In genomic region chr2:32357545-32358482, GRCh38 we compare ENCODE assay signal across 7 cellular contexts. TPM values are rescaled to one million over a fixed set of nuclear protein-coding genes. Genes with fewer than 3 reads are reported as not detected.
A peak's percentile ranks its signal among the peaks of the same experiment; 100 is the strongest.
DNase-seq lines count a peak whose midpoint lies in the region; ATAC-seq and TF ChIP-seq lines count a peak whose summit lies in the region.

No MANE protein-coding gene starts in this region.

- H3K27ac ChIP-seq in PC-3 (ENCODE audit: low read length) (peak overlapping the region; percentile 57), psoas muscle (peak overlapping the region; percentile 99)

- peak; percentile 4 for ATAC-seq in HG02588 (IDR thresholded peaks at IDR 0.05; ENCODE audit: unreplicated experiment)
- peak; percentile 6 for ATAC-seq in PC-3
- peak; percentile 2 to 19 (median 10) for ATAC-seq in psoas muscle

- peaks cover 38% of the 10 kb centered on the region for H3K4me1 Mint-ChIP-seq in activated naive CD8-positive, alpha-beta T cell (ENCODE audit: low read depth)

- H3K4me3 Mint-ChIP-seq in activated naive CD8-positive, alpha-beta T cell, result peak overlapping the region; percentile 97

- H3K9me2 ChIP-seq in PC-3 (replicated peaks; ENCODE audit: low read length), result no peaks in the 10 kb centered on the region

- H3K9me3 ChIP-seq in PC-3 (ENCODE audit: low read length) (no peaks in the 10 kb centered on the region), psoas muscle (no peaks in the 10 kb centered on the region)

- WGBS in psoas muscle, 3 donors, result 2 to 3% (median 2%) methylated on average over 39 to 53 of the region's 56 CpGs

- H3K4me3 ChIP-seq in PC-3 (ENCODE audit: low read length), result peak overlapping the region; percentile 96
- peak overlapping the region; percentile 99 for H3K4me3 ChIP-seq in psoas muscle

- intact Hi-C loops in PC-3 (cut with micrococcal nuclease), result loop anchor here (5.0 kb wide), 2 partner anchors 71 to 191 kb away; partner anchors contain the start of gene SLC30A6
- intact Hi-C loops in cardiac septum (cut with DNase I), result loop anchor here (2.0 kb wide), 2 partner anchors 81 to 193 kb away; partner anchors contain the start of genes SLC30A6 and YIPF4
- intact Hi-C loops in psoas muscle (cut with DNase I), result loop anchor here in 1 of 2 donors (5.0 kb wide), 1 partner anchor 81 kb away; the partner anchor contains the start of gene YIPF4

- H4K20me1 ChIP-seq in PC-3 (ENCODE audit: low read length), result peaks cover 33% of the 10 kb centered on the region

- H3K9ac ChIP-seq in PC-3 (ENCODE audit: low read length), result peak overlapping the region; percentile 90

- H3K27me3 Mint-ChIP-seq in activated naive CD8-positive, alpha-beta T cell, result no peaks in the 10 kb centered on the region

- POLR2A ChIA-PET in PC-3 (lab: Charles Lee; ENCODE audit: unreplicated experiment), result no interaction called here

- peak overlapping the region; percentile 91 for H2AFZ ChIP-seq in PC-3 (ENCODE audit: low read length)

- H3K79me2 ChIP-seq in PC-3 (ENCODE audit: low read length), result peaks cover 57% of the 10 kb centered on the region

- DNase-seq in GM13977 (ENCODE audit: low spot score) (peak; percentile 52), PC-3 (peak; percentile 34), cardiac septum (ENCODE audit: low spot score) (peak; percentile 80), psoas muscle (peak in 1 of 2 donors; percentile 74), NCI-H1694 (lab: John Stamatoyannopoulos, UW) (no peak)

- H3K36me3 ChIP-seq in PC-3 (ENCODE audit: low read depth, low read length), result no peaks in the 10 kb centered on the region
- peaks cover 0 to 6% of the 10 kb centered on the region in 2 donors for H3K36me3 ChIP-seq in psoas muscle (ENCODE audit: insufficient read depth in 1 of 2, low read depth in 1 of 2)

- TSS peak; percentile 50 for BruUV-seq in PC-3 (replicated peaks; lab: Mats Ljungman, UMichigan)

- H3F3A ChIP-seq in PC-3 (ENCODE audit: low read length, unreplicated experiment), result no peaks in the 10 kb centered on the region

- in situ Hi-C loops in GM13977 (cut with MboI; ENCODE audit: low pct_unique_long_range_greater_than_20kb, low sequenced_read_pairs, unreplicated experiment), result no loop called here

- no peaks in the 10 kb centered on the region for H3K9me3 Mint-ChIP-seq in activated naive CD8-positive, alpha-beta T cell (ENCODE audit: low read depth)

- H3K36me3 Mint-ChIP-seq in activated naive CD8-positive, alpha-beta T cell, result peaks cover 9% of the 10 kb centered on the region

- H3K4me1 ChIP-seq in PC-3 (ENCODE audit: insufficient read depth, low read length), result peaks cover 21% of the 10 kb centered on the region
- peaks cover 28% of the 10 kb centered on the region for H3K4me1 ChIP-seq in psoas muscle

- H3K4me2 ChIP-seq in PC-3 (ENCODE audit: low read length), result peak overlapping the region; percentile 86

- CTCF ChIA-PET in PC-3 (lab: Charles Lee), result no interaction called here

- peak overlapping the region; percentile 80 for H3K27ac Mint-ChIP-seq in activated naive CD8-positive, alpha-beta T cell

- TF ChIP-seq CTCF in GM13977 (IDR thresholded peaks at IDR 0.05; ENCODE audit: extremely low read depth, insufficient read depth, missing control alignments), result no peak
- TF ChIP-seq CTCF in PC-3 (conservative IDR thresholded peaks at IDR 0.05; ENCODE audit: low read depth, low read length), result no peak
- no peak for TF ChIP-seq CTCF in psoas muscle (IDR thresholded peaks at IDR 0.05)

- no peaks in the 10 kb centered on the region for H3K27me3 ChIP-seq in PC-3 (ENCODE audit: low read length)
- H3K27me3 ChIP-seq in psoas muscle (ENCODE audit: insufficient read depth in 3 of 3, low read length in 2 of 3), result no peaks in the 10 kb centered on the region

RNA-seq across cellular contexts. Expression of gene BIRC6, which starts 1.0 kb away (rescaled TPM):
- total RNA-seq in PC-3 (2014; rRNA removed) (74.7 and 116 TPM in 2 replicates), cardiac septum (57.0 TPM), psoas muscle (10 to 100 TPM; 38.1 to 66.7 (median 43.5) TPM)
- 10 to 100 TPM; 11.1 to 20.9 (median 13.8) TPM for polyA plus RNA-seq in psoas muscle
